Comparison of ENCODE assay signal across 33 cellular contexts in the genomic region with DNA sequence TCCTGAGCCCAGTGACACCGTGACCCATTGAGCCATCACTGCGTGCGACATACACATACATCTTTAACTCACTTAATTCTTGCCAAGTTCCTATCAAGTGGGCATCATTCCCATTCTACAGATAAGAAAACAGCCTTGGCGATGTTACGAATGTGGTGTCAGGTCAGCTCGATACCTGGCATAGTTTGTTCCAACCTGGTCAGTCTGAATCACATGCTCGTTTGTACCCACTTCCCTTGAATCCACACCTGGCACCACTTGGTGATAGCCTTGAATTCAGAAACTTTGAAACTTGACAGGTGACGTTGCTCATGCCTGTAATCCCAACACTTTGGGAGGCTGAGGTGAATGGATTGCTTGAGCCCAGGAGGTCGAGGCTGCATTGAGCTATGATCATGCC. TPM values are rescaled to one million over a fixed set of nuclear protein-coding genes. Genes with fewer than 3 reads are reported as not detected.
"Had no signal": no experiment of that assay in that cellular context is flagged by ENCODE, and none has a peak within 500 bp of the region (broad histone marks: within the 10 kb centered on the region; RNA-seq: fewer than 3 reads in every experiment).

No MANE protein-coding gene starts in this region.

- H3K36me3 ChIP-seq: ascending aorta, brain microvascular endothelial cell, esophagus squamous epithelium, gastroesophageal sphincter had no signal

- DNase-seq: activated CD4-positive, alpha-beta memory T cell treated with anti-CD3 and anti-CD28 coated beads for 36 hours; activated CD4-positive, alpha-beta T cell treated with anti-CD3 and anti-CD28 coated beads for 36 hours; activated CD4-positive, alpha-beta T cell treated with anti-CD3 and anti-CD28 coated beads, Interleukin-2, amount 10 ng/mL, durations not matched to agents 24 days and 14 days; activated CD4-positive, CD25-positive, alpha-beta regulatory T cell; activated CD4-positive, CD25-positive, alpha-beta regulatory T cell treated with anti-CD3 and anti-CD28 coated beads, Interleukin-2, amount 50 U/mL, for 72 hours; activated CD8-positive, alpha-beta memory T cell treated with anti-CD3 and anti-CD28 coated beads, Interleukin-2, amount 10 ng/mL, durations not matched to agents 7 days and 5 days; activated CD8-positive, alpha-beta memory T cell treated with anti-CD3 and anti-CD28 coated beads, Interleukin-2, amount 50 U/mL, for 4 hours; activated CD8-positive, alpha-beta T cell treated with anti-CD3 and anti-CD28 coated beads, Interleukin-2, amount 10 ng/mL, durations not matched to agents 7 days and 5 days; activated gamma-delta T cell; activated naive CD4-positive, alpha-beta T cell; activated naive CD4-positive, alpha-beta T cell treated with anti-CD3 and anti-CD28 coated beads, Interleukin-2, amount 10 ng/mL, durations not matched to agents 7 days and 5 days; activated naive CD8-positive, alpha-beta T cell treated with anti-CD3 and anti-CD28 coated beads, Interleukin-2, amount 10 ng/mL, durations not matched to agents 7 days and 5 days; activated T-cell treated with anti-CD3 and anti-CD28 coated beads, Interleukin-2, amount 50 U/mL, for 1 hour; activated T-cell treated with anti-CD3 and anti-CD28 coated beads, Interleukin-2, amount 50 U/mL, for 48 hours; brain microvascular endothelial cell; caudate nucleus; effector CD8-positive, alpha-beta T cell; esophagus squamous epithelium; foreskin melanocyte; T-helper 1 cell; T-helper 17 cell; T1000 had no signal

- H3K4me3 ChIP-seq: ascending aorta, esophagus squamous epithelium, gastroesophageal sphincter had no signal

- H3K27me3 ChIP-seq: ascending aorta, brain microvascular endothelial cell, esophagus squamous epithelium had no signal

- H3K9me3 ChIP-seq: ascending aorta, esophagus squamous epithelium, gastroesophageal sphincter had no signal

- FAIRE-seq: bronchial epithelial cell, colon, endometrium, endothelial cell of umbilical vein had no signal

- H3K27ac ChIP-seq: ascending aorta, brain microvascular endothelial cell, epithelial cell of prostate, esophagus squamous epithelium, gastroesophageal sphincter had no signal

- ATAC-seq: activated CD8-positive, alpha-beta memory T cell treated with anti-CD3 and anti-CD28 coated beads, Interleukin-2, amount 10 ng/mL, durations not matched to agents 7 days and 5 days; activated CD8-positive, alpha-beta T cell treated with anti-CD3 and anti-CD28 coated beads, Interleukin-2, amount 10 ng/mL, durations not matched to agents 7 days and 5 days; gastroesophageal sphincter; T-helper 17 cell had no signal

- H3K4me1 ChIP-seq: ascending aorta, gastroesophageal sphincter had no signal

RNA-seq across cellular contexts. Expression of gene SLC7A9, which starts 59.1 kb away (rescaled TPM):
- total RNA-seq: activated CD4-positive, alpha-beta T cell treated with anti-CD3 and anti-CD28 coated beads, Interleukin-2, amount 10 ng/mL, durations not matched to agents 24 days and 14 days; activated CD8-positive, alpha-beta memory T cell treated with anti-CD3 and anti-CD28 coated beads for 36 hours; activated naive CD4-positive, alpha-beta T cell treated with anti-CD3 and anti-CD28 coated beads, Interleukin-2, amount 50 U/mL, for 72 hours; ascending aorta; endothelial cell of umbilical vein; fibroblast of villous mesenchyme; glomerular endothelial cell had no signal
